ENCODE assay signal across 8 cellular contexts in genomic region chr4:37891221-37892159, GRCh38. TPM values are rescaled to one million over a fixed set of nuclear protein-coding genes. Genes with fewer than 3 reads are reported as not detected.
DNase-seq lines count a peak whose midpoint lies in the region; ATAC-seq and TF ChIP-seq lines count a peak whose summit lies in the region.

No MANE protein-coding gene starts in this region.

- no peaks in the 10 kb centered on the region for H3K9me3 ChIP-seq in A673 (ENCODE audit: low read depth, low read length, poor library complexity, severe bottlenecking)
- no peaks in the 10 kb centered on the region for H3K9me3 ChIP-seq in Panc1 (ENCODE audit: control insufficient read depth, insufficient read depth, low read depth, low read length)

- CTCF ChIA-PET in A673 (lab: Charles Lee) (no interaction called here), Panc1 (lab: Charles Lee) (no interaction called here)
- CTCF ChIA-PET in activated naive CD4-positive, alpha-beta T cell treated with anti-CD3 and anti-CD28 coated beads for 36 hours (lab: Charles Lee), result interaction anchor here (0.7 to 1.3 kb wide), 7 partner anchors 19 to 289 kb away, joined by 3 to 5 read pairs (median 3); no protein-coding TSS in a partner anchor

- in situ Hi-C loops in Panc1 (cut with HindIII; ENCODE audit: low pct_unique_long_range_greater_than_20kb, low sequenced_read_pairs), result no loop called here

- TF ChIP-seq CTCF in A673 (conservative IDR thresholded peaks at IDR 0.05; ENCODE audit: low read depth, low read length), result no peak
- no peak for TF ChIP-seq CTCF in Panc1 (IDR thresholded peaks at IDR 0.05)
- no peak for TF ChIP-seq CTCF in retinal pigment epithelial cell (conservative IDR thresholded peaks at IDR 0.05; ENCODE audit: low read depth, low read length)

- DNase-seq in A673 (ENCODE audit: low spot score) (no peak), Panc1 (ENCODE audit: low read depth, low spot score) (no peak), left cardiac atrium (peak; percentile 47), retinal pigment epithelial cell (ENCODE audit: low read depth) (no peak), DMS79 treated with DMSO at 0.1 percent for 48 hours (lab: John Stamatoyannopoulos, UW) (no peak)
- DNase-seq in activated naive CD4-positive, alpha-beta T cell treated with anti-CD3 and anti-CD28 coated beads for 36 hours, result peak; percentile 74

- POLR2A ChIA-PET in A673 (lab: Charles Lee; ENCODE audit: low non-redundant PET) (no interaction called here), Panc1 (lab: Charles Lee) (interaction anchor here (0.9 kb wide), 1 partner anchor 57 kb away, joined by 3 read pairs; no protein-coding TSS in a partner anchor)

- H3K27me3 Mint-ChIP-seq in activated naive CD4-positive, alpha-beta T cell treated with anti-CD3 and anti-CD28 coated beads for 36 hours (ENCODE audit: low read depth), result peaks cover 8% of the 10 kb centered on the region

- intact Hi-C loops in A673 (cut with micrococcal nuclease; ENCODE audit: unreplicated experiment), result no loop called here
- intact Hi-C loops in Panc1 (cut with micrococcal nuclease; ENCODE audit: unreplicated experiment), result no loop called here
- intact Hi-C loops in activated naive CD4-positive, alpha-beta T cell treated with anti-CD3 and anti-CD28 coated beads for 36 hours (cut with micrococcal nuclease), result loop anchor here (1.0 to 10.0 kb wide), 15 partner anchors 18 to 1567 kb away; partner anchors contain the start of genes PGM2, RELL1 and TMEM156
- intact Hi-C loops in left cardiac atrium (cut with DNase I), result no loop called here

- ATAC-seq in GM18861 (IDR thresholded peaks at IDR 0.05; ENCODE audit: unreplicated experiment), result peak; percentile 69
- ATAC-seq in HG03060 (IDR thresholded peaks at IDR 0.05; ENCODE audit: low read depth, unreplicated experiment), result peak; percentile 54
- ATAC-seq in Panc1, result peak; percentile 62
- ATAC-seq in left cardiac atrium, result peak; percentile 28 to 49

- peak overlapping the region; percentile 89 for H3K4me3 Mint-ChIP-seq in activated naive CD4-positive, alpha-beta T cell treated with anti-CD3 and anti-CD28 coated beads for 36 hours

- no peaks in the 10 kb centered on the region for H3K36me3 Mint-ChIP-seq in activated naive CD4-positive, alpha-beta T cell treated with anti-CD3 and anti-CD28 coated beads for 36 hours (ENCODE audit: low read depth)

- H3K27me3 ChIP-seq in A673 (replicated peaks; ENCODE audit: insufficient read depth, low read depth, low read length, poor library complexity) (peaks cover 65% of the 10 kb centered on the region), Panc1 (ENCODE audit: control insufficient read depth, insufficient read depth, low read length) (peaks cover 24% of the 10 kb centered on the region)

- BruUV-seq in A673 (replicated peaks; lab: Mats Ljungman, UMichigan), result no TSS peak
- BruUV-seq in Panc1 (replicated peaks; lab: Mats Ljungman, UMichigan), result no TSS peak

- no peaks in the 10 kb centered on the region for H3K4me1 ChIP-seq in A673 (ENCODE audit: insufficient read depth, low read length, poor library complexity, severe bottlenecking)
- no peaks in the 10 kb centered on the region for H3K4me1 ChIP-seq in Panc1 (ENCODE audit: control insufficient read depth, insufficient read depth, low read length)

- peaks cover 36% of the 10 kb centered on the region for H3K4me1 Mint-ChIP-seq in activated naive CD4-positive, alpha-beta T cell treated with anti-CD3 and anti-CD28 coated beads for 36 hours (ENCODE audit: low read depth)

- H3K36me3 ChIP-seq in A673 (ENCODE audit: insufficient read depth, low read length, poor library complexity, severe bottlenecking) (no peaks in the 10 kb centered on the region), Panc1 (ENCODE audit: control insufficient read depth, insufficient read depth, low read length) (no peaks in the 10 kb centered on the region)

- peak overlapping the region; percentile 86 for H3K27ac Mint-ChIP-seq in activated naive CD4-positive, alpha-beta T cell treated with anti-CD3 and anti-CD28 coated beads for 36 hours

- H3K9me3 Mint-ChIP-seq in activated naive CD4-positive, alpha-beta T cell treated with anti-CD3 and anti-CD28 coated beads for 36 hours, result no peaks in the 10 kb centered on the region

- peak overlapping the region; percentile 59 for H3K4me3 ChIP-seq in A673 (ENCODE audit: low read depth, low read length, poor library complexity, severe bottlenecking)
- H3K4me3 ChIP-seq in Panc1 (ENCODE audit: low read depth in 2 of 2, low read length in 2 of 2), result peak overlapping the region; percentile 32 to 44
- peak overlapping the region; percentile 49 for H3K4me3 ChIP-seq in retinal pigment epithelial cell (ENCODE audit: low read length)

- H3K27ac ChIP-seq in A673 (ENCODE audit: low read depth, low read length, poor library complexity, severe bottlenecking) (no peak overlapping the region), Panc1 (ENCODE audit: low read length) (no peak overlapping the region)

RNA-seq across cellular contexts. Expression of gene TBC1D1, which starts 0.6 kb away (rescaled TPM):
- 42.6 and 54.0 TPM in 2 replicates for total RNA-seq in A673 (2021)
- 56.0 TPM for total RNA-seq in Panc1 (2021; ENCODE audit: unreplicated experiment)
- polyA plus RNA-seq in Panc1 (2012; ENCODE audit: insufficient read length), result 36.1 TPM
- 10 to 100 TPM; 57.7 to 68.5 TPM for total RNA-seq in activated naive CD4-positive, alpha-beta T cell treated with anti-CD3 and anti-CD28 coated beads for 36 hours
- 100 to 1,000 TPM; 116 to 130 TPM for total RNA-seq in left cardiac atrium

Comparison
In these comparisons a context has a peak if more than half of its experiments do, and no peak if none do; other contexts are left out.
1. DNase-seq: peak in activated naive CD4-positive, alpha-beta T cell treated with anti-CD3 and anti-CD28 coated beads for 36 hours (single experiment) and left cardiac atrium (single experiment); none in A673 (single experiment), Panc1 (single experiment), retinal pigment epithelial cell (single experiment) and DMS79 treated with DMSO at 0.1 percent for 48 hours (single experiment).
2. Peak in every context shown above with its lines, with median percentiles within 50 percentile points of each other: H3K4me3 ChIP-seq and ATAC-seq.